16 cellular contexts compared by ENCODE assay signal in genomic region chr11:1301220-1302000, GRCh38. TPM values are rescaled to one million over a fixed set of nuclear protein-coding genes. Genes with fewer than 3 reads are reported as not detected.
DNase-seq lines count a peak whose midpoint lies in the region; TF ChIP-seq lines count a peak whose summit lies in the region.
"Had no signal": no experiment of that assay in that cellular context is flagged by ENCODE, and none has a peak within 500 bp of the region (broad histone marks: within the 10 kb centered on the region; RNA-seq: fewer than 3 reads in every experiment).

No MANE protein-coding gene starts in this region.

- no peaks in the 10 kb centered on the region for H3K27me3 ChIP-seq in neuronal stem cell (ENCODE audit: control insufficient read depth in 3 of 3, insufficient read depth in 3 of 3, low read depth in 1 of 3, low read length in 3 of 3)
- H3K27me3 ChIP-seq: neural progenitor cell, Peyer's patch, sigmoid colon had no signal

- H2BK120ac ChIP-seq in neuronal stem cell (ENCODE audit: low read depth, low read length): no peak overlapping the region

- H3K4me3 Mint-ChIP-seq in dendritic cell treated with granulocyte-macrophage colony-stimulating factor and Interleukin-4, amounts not matched to agents 40 ng/mL and 50 ng/mL, for 4 days: no peak overlapping the region
- no peak overlapping the region for H3K4me3 Mint-ChIP-seq in type B pancreatic cell
- H3K4me3 Mint-ChIP-seq: activated CD8-positive, alpha-beta T cell treated with anti-CD3 and anti-CD28 coated beads, Interleukin-2, amount 10 ng/mL, durations not matched to agents 7 days and 5 days; neural progenitor cell had no signal

- H3K9me3 ChIP-seq in neuronal stem cell (replicated peaks in 1 of 2; ENCODE audit: control insufficient read depth in 2 of 2, insufficient read depth in 1 of 2, low read depth in 1 of 2, low read length in 2 of 2): no peaks in the 10 kb centered on the region
- H3K9me3 ChIP-seq: Peyer's patch, sigmoid colon had no signal

- peak overlapping the region; percentile 11 for H3K4me2 ChIP-seq in neuronal stem cell (ENCODE audit: insufficient read depth, low read length, poor library complexity, severe bottlenecking)
- H3K4me2 ChIP-seq: neural progenitor cell had no signal

- H2AK5ac ChIP-seq in neuronal stem cell (ENCODE audit: low read depth, low read length): no peak overlapping the region

- peaks cover 2 to 11% of the 10 kb centered on the region in 2 donors for H3K4me1 ChIP-seq in neuronal stem cell (ENCODE audit: control insufficient read depth in 2 of 2, insufficient read depth in 1 of 2, low read depth in 1 of 2, low read length in 2 of 2)

- H3K79me1 ChIP-seq in neuronal stem cell (ENCODE audit: low read depth, low read length): peaks cover 18% of the 10 kb centered on the region

- H2BK5ac ChIP-seq in neuronal stem cell (ENCODE audit: low read length): no peak overlapping the region

- H3K36me3 ChIP-seq in neuronal stem cell (replicated peaks in 1 of 2; ENCODE audit: control insufficient read depth in 2 of 2, insufficient read depth in 2 of 2, low read length in 2 of 2): peaks cover 2 to 25% of the 10 kb centered on the region in 2 donors
- H3K36me3 ChIP-seq: neural progenitor cell, Peyer's patch had no signal

- no peak overlapping the region for H4K8ac ChIP-seq in neuronal stem cell (ENCODE audit: low read depth, low read length)

- H2BK15ac ChIP-seq in neuronal stem cell (ENCODE audit: low read length): no peak overlapping the region

- H3K4ac ChIP-seq in neuronal stem cell (ENCODE audit: low read length): no peak overlapping the region

- no peak overlapping the region for H2BK12ac ChIP-seq in neuronal stem cell (ENCODE audit: low read length)

- H3K27me3 Mint-ChIP-seq in dendritic cell treated with granulocyte-macrophage colony-stimulating factor and Interleukin-4, amounts not matched to agents 40 ng/mL and 50 ng/mL, for 4 days: no peaks in the 10 kb centered on the region
- H3K27me3 Mint-ChIP-seq in type B pancreatic cell: no peaks in the 10 kb centered on the region
- H3K27me3 Mint-ChIP-seq: IgD-negative memory B cell had no signal

- no peak overlapping the region for H3K14ac ChIP-seq in neuronal stem cell (ENCODE audit: low read length)

- peaks cover 87% of the 10 kb centered on the region for H3K4me1 Mint-ChIP-seq in dendritic cell treated with granulocyte-macrophage colony-stimulating factor and Interleukin-4, amounts not matched to agents 40 ng/mL and 50 ng/mL, for 4 days (ENCODE audit: low read depth)
- H3K4me1 Mint-ChIP-seq in type B pancreatic cell (ENCODE audit: unreplicated experiment): peaks cover 44% of the 10 kb centered on the region

- no peak overlapping the region for H3K23ac ChIP-seq in neuronal stem cell (ENCODE audit: low read depth, low read length, poor library complexity)

- intact Hi-C loops in dendritic cell treated with granulocyte-macrophage colony-stimulating factor and Interleukin-4, amounts not matched to agents 40 ng/mL and 50 ng/mL, for 4 days (cut with micrococcal nuclease): no loop called here

- H3K4me3 ChIP-seq in neuronal stem cell (ENCODE audit: low read length in 2 of 2): no peak overlapping the region
- H3K4me3 ChIP-seq: neural progenitor cell, Peyer's patch, sigmoid colon had no signal

- H3K9me3 Mint-ChIP-seq in dendritic cell treated with granulocyte-macrophage colony-stimulating factor and Interleukin-4, amounts not matched to agents 40 ng/mL and 50 ng/mL, for 4 days: no peaks in the 10 kb centered on the region
- H3K9me3 Mint-ChIP-seq in type B pancreatic cell: no peaks in the 10 kb centered on the region
- H3K9me3 Mint-ChIP-seq: IgD-negative memory B cell, neural progenitor cell had no signal

- no peak for TF ChIP-seq CTCF in type B pancreatic cell (conservative IDR thresholded peaks at IDR 0.05)

- H3K27ac Mint-ChIP-seq in dendritic cell treated with granulocyte-macrophage colony-stimulating factor and Interleukin-4, amounts not matched to agents 40 ng/mL and 50 ng/mL, for 4 days: peak overlapping the region; percentile 14
- H3K27ac Mint-ChIP-seq in type B pancreatic cell: peak overlapping the region; percentile 69
- H3K27ac Mint-ChIP-seq: activated CD8-positive, alpha-beta T cell treated with anti-CD3 and anti-CD28 coated beads, Interleukin-2, amount 10 ng/mL, durations not matched to agents 7 days and 5 days; neural progenitor cell had no signal

- peaks cover 92% of the 10 kb centered on the region for H3K36me3 Mint-ChIP-seq in dendritic cell treated with granulocyte-macrophage colony-stimulating factor and Interleukin-4, amounts not matched to agents 40 ng/mL and 50 ng/mL, for 4 days (ENCODE audit: low read depth)
- peaks cover 5% of the 10 kb centered on the region for H3K36me3 Mint-ChIP-seq in type B pancreatic cell

- WGBS in neuronal stem cell (ENCODE audit: extremely low coverage in 2 of 2, insufficient read length in 2 of 2, insufficient replicate concordance in 1 of 2), 2 donors: no CpG with 5 or more reads among the region's 22 CpGs

- H3K9ac ChIP-seq in neuronal stem cell (ENCODE audit: low read depth, low read length, poor library complexity): no peak overlapping the region
- H3K9ac ChIP-seq: neural progenitor cell had no signal

- no peak overlapping the region for H4K91ac ChIP-seq in neuronal stem cell (ENCODE audit: low read depth, low read length, poor library complexity)

- peak; percentile 17 for DNase-seq in activated CD8-positive, alpha-beta memory T cell treated with anti-CD3 and anti-CD28 coated beads, Interleukin-2, amount 50 U/mL, for 48 hours
- DNase-seq in activated CD8-positive, alpha-beta memory T cell treated with anti-CD3 and anti-CD28 coated beads for 24 hours: no peak
- no peak for DNase-seq in neuronal stem cell (ENCODE audit: low spot score)
- peak; percentile 49 for DNase-seq in type B pancreatic cell (ENCODE audit: extremely low spot score, unreplicated experiment)
- DNase-seq in NCI-H748 (lab: John Stamatoyannopoulos, UW; ENCODE audit: unreplicated experiment): no peak
- DNase-seq in midbrain (lab: John Stamatoyannopoulos, UW): no peak
- no peak for DNase-seq in GM03348 (ENCODE audit: low spot score)
- DNase-seq: activated CD8-positive, alpha-beta T cell treated with anti-CD3 and anti-CD28 coated beads, Interleukin-2, amount 10 ng/mL, durations not matched to agents 7 days and 5 days; activated gamma-delta T cell; mesenchymal stem cell; NCI-H774 had no signal

- no peak overlapping the region for H2AFZ ChIP-seq in neuronal stem cell (ENCODE audit: low read length)
- H2AFZ ChIP-seq: neural progenitor cell had no signal

- peak overlapping the region; percentile 28 for H3K18ac ChIP-seq in neuronal stem cell (ENCODE audit: low read length)

- no peak overlapping the region for H3K27ac ChIP-seq in neuronal stem cell (replicated peaks; ENCODE audit: low read length)
- H3K27ac ChIP-seq: neural progenitor cell had no signal

RNA-seq across cellular contexts. Expression of gene TOLLIP, which starts 8.0 kb away (rescaled TPM):
- 16.5 TPM for polyA plus RNA-seq in neuronal stem cell (2013, experiment 1 of 2)
- 15.3 TPM for polyA plus RNA-seq in neuronal stem cell (2013, experiment 2 of 2)
- total RNA-seq in type B pancreatic cell (ENCODE audit: low replicate concordance): 49.2 and 65.1 TPM in 2 replicates

Comparison
In these comparisons a context has a peak if more than half of its experiments do, and no peak if none do; other contexts are left out.
1. DNase-seq: peak in activated CD8-positive, alpha-beta memory T cell treated with anti-CD3 and anti-CD28 coated beads, Interleukin-2, amount 50 U/mL, for 48 hours (single experiment) and type B pancreatic cell (single experiment); none in activated CD8-positive, alpha-beta memory T cell treated with anti-CD3 and anti-CD28 coated beads for 24 hours (single experiment), neuronal stem cell (single experiment), NCI-H748 (single experiment), midbrain (single experiment) and GM03348 (single experiment).